Comparison of ENCODE assay signal across 8 cellular contexts in the genomic region with DNA sequence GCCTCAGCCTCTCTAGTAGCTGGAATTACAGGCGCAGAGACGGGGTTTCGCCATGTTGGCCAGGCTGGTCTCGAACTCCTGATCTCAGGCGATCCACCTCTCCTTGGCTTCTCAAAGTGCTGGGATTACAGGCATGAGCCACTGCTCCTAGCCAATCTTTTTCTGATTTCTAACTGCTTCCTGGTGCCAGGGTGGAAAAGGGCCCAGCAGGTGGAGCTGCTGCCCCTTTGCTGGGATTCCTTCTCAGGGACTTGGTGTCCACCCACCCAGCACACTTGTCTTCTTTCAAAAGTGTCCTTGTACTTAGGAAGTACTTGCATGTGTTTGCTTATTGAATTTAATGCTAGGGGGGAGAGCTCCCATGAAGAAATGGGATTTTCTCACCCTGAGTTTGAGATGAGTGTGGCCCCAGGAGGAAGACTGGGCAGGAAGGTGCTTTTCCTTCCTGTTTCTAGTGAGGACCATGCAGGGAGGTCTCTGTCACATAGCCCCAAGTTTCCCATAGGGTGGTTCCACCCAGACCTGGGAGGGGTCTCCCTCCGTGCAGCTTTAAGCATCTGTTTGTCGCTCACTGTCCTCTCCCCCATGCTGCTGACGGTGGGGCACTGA. TPM values are rescaled to one million over a fixed set of nuclear protein-coding genes. Genes with fewer than 3 reads are reported as not detected.
DNase-seq lines count a peak whose midpoint lies in the region; TF ChIP-seq lines count a peak whose summit lies in the region.

No MANE protein-coding gene starts in this region.

- H3K4me3 Mint-ChIP-seq in osteocyte (ENCODE audit: unreplicated experiment), result no peak overlapping the region

- H3K27me3 Mint-ChIP-seq in osteocyte (ENCODE audit: unreplicated experiment), result no peaks in the 10 kb centered on the region

- DNase-seq in NCI-H1417 (lab: John Stamatoyannopoulos, UW) (peak; percentile 44 to 66 (median 47)), NCI-H1417 treated with DMSO at 0.1 percent for 48 hours (lab: John Stamatoyannopoulos, UW) (no peak), T1000 (lab: John Stamatoyannopoulos, UW) (peak; percentile 26), erythroblast (lab: John Stamatoyannopoulos, UW) (peak; percentile 42 to 60), osteocyte (ENCODE audit: extremely low spot score, unreplicated experiment) (no peak), SIG-M5 (lab: John Stamatoyannopoulos, UW) (no peak), NCI-H187 (lab: John Stamatoyannopoulos, UW) (no peak)

- H3K4me1 Mint-ChIP-seq in osteocyte (ENCODE audit: unreplicated experiment), result peaks cover 25% of the 10 kb centered on the region

- no peak overlapping the region for H3K27ac Mint-ChIP-seq in osteocyte (ENCODE audit: unreplicated experiment)

- H3K36me3 Mint-ChIP-seq in osteocyte (ENCODE audit: unreplicated experiment), result peaks cover 27% of the 10 kb centered on the region

- TF ChIP-seq RAD21 in Ishikawa (IDR thresholded peaks at IDR 0.05; ENCODE audit: low read depth), result peak; percentile 56

- no peaks in the 10 kb centered on the region for H3K9me3 Mint-ChIP-seq in osteocyte (ENCODE audit: unreplicated experiment)

- TF ChIP-seq POLR2A in erythroblast (IDR thresholded peaks at IDR 0.05; ENCODE audit: low read length), result no peak

- TF ChIP-seq EP300 in Ishikawa (IDR thresholded peaks at IDR 0.05; ENCODE audit: borderline replicate concordance), result no peak

- TF ChIP-seq CTCF in osteocyte (IDR thresholded peaks at IDR 0.05), result peak; percentile 81

TF ChIP-seq in Ishikawa, 13 proteins besides CTCF, POLR2A, EP300 and RAD21:
- TF ChIP-seq TEAD4 (IDR thresholded peaks at IDR 0.05), result no peak
- TF ChIP-seq, protein P1, sequence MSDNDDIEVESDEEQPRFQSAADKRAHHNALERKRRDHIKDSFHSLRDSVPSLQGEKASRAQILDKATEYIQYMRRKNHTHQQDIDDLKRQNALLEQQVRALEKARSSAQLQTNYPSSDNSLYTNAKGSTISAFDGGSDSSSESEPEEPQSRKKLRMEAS (IDR thresholded peaks at IDR 0.05), result no peak
- no peak for TF ChIP-seq TAF1 (IDR thresholded peaks at IDR 0.05; ENCODE audit: low read depth)

RNA-seq across cellular contexts. Expression of gene UTP11, which starts 14.2 kb away (rescaled TPM):
- total RNA-seq in osteocyte, result 32.6 and 34.4 TPM in 2 replicates

RNA-seq across cellular contexts. Expression of gene POU3F1, which starts 19.9 kb away (rescaled TPM):
- total RNA-seq in osteocyte, result 1.5 and 1.8 TPM in 2 replicates

RNA-seq across cellular contexts. Expression of gene FHL3, which starts 21.4 kb away (rescaled TPM):
- 39.1 and 40.4 TPM in 2 replicates for total RNA-seq in osteocyte

RNA-seq across cellular contexts. Expression of gene SF3A3, which starts 36.9 kb away (rescaled TPM):
- 51.4 and 55.3 TPM in 2 replicates for total RNA-seq in osteocyte

Comparison
In these comparisons a context has a peak if more than half of its experiments do, and no peak if none do; other contexts are left out.
1. DNase-seq: peak in NCI-H1417 (3 of 3), T1000 (single experiment) and erythroblast (2 of 2); none in NCI-H1417 treated with DMSO at 0.1 percent for 48 hours (single experiment), osteocyte (single experiment), SIG-M5 (single experiment) and NCI-H187 (0 of 2).